In the genomic region with DNA sequence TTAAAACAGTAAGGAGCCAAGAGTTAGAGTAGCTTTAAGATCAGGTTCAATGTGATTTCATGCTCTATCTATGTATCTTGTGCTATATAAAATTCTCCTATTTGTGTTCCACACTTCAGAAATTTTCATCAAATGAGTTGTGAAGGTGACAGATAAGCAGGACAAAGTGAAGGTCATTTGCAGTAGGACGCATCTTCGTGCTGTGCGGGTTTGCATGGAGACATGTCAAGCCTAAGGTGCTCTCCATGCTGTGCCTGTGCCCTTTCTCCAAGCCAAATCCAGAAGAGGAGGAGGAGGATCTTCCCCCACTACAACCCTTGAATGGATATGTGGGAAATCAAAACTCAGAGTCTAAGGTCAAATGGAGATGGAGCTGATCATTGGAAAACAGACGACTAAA, we compare ENCODE assay signal across 12 cellular contexts.
DNase-seq lines count a peak whose midpoint lies in the region; ATAC-seq, FAIRE-seq and TF ChIP-seq lines count a peak whose summit lies in the region.
"Had no signal": no experiment of that assay in that cellular context is flagged by ENCODE, and none has a peak within 500 bp of the region (broad histone marks: within the 10 kb centered on the region; RNA-seq: fewer than 3 reads in every experiment).

No MANE protein-coding gene starts in this region.

- peaks cover 31% of the 10 kb centered on the region for H3K36me3 Mint-ChIP-seq in activated naive CD4-positive, alpha-beta T cell treated with anti-CD3 and anti-CD28 coated beads, Interleukin-2, amount 50 U/mL, for 24 hours
- H3K36me3 Mint-ChIP-seq in activated naive CD4-positive, alpha-beta T cell treated with anti-CD3 and anti-CD28 coated beads for 36 hours (ENCODE audit: low read depth), result peaks cover 27% of the 10 kb centered on the region
- peaks cover 10% of the 10 kb centered on the region for H3K36me3 Mint-ChIP-seq in T-helper 17 cell (ENCODE audit: low read depth)

- H3K27me3 ChIP-seq in lower lobe of right lung (ENCODE audit: low read depth) (no peaks in the 10 kb centered on the region), upper lobe of left lung (no peaks in the 10 kb centered on the region), MM.1S (replicated peaks; ENCODE audit: insufficient read depth, low read length) (no peaks in the 10 kb centered on the region)

- H3K4me1 Mint-ChIP-seq in activated naive CD4-positive, alpha-beta T cell treated with anti-CD3 and anti-CD28 coated beads, Interleukin-2, amount 50 U/mL, for 24 hours, result peaks cover 73% of the 10 kb centered on the region
- H3K4me1 Mint-ChIP-seq in activated naive CD4-positive, alpha-beta T cell treated with anti-CD3 and anti-CD28 coated beads for 36 hours (ENCODE audit: low read depth), result peaks cover 67% of the 10 kb centered on the region
- peaks cover 54% of the 10 kb centered on the region for H3K4me1 Mint-ChIP-seq in T-helper 17 cell

- no peak overlapping the region for H3K9ac ChIP-seq in kidney (ENCODE audit: low read length in 2 of 2)
- H3K9ac ChIP-seq in MM.1S (ENCODE audit: low read length), result no peak overlapping the region

- H4K20me1 ChIP-seq in MM.1S (ENCODE audit: insufficient read depth, low read length), result no peaks in the 10 kb centered on the region

- H3K4me1 ChIP-seq in lower lobe of right lung (peaks cover 50% of the 10 kb centered on the region), upper lobe of left lung (peaks cover 14 to 41% (median 30%) of the 10 kb centered on the region in 4 donors), kidney (ENCODE audit: control insufficient read depth in 1 of 2, insufficient read depth in 1 of 2, low read depth in 1 of 2, low read length in 2 of 2) (peaks cover 0 to 2% of the 10 kb centered on the region in 2 donors), MM.1S (ENCODE audit: low read length) (peaks cover 34% of the 10 kb centered on the region)

- no peak overlapping the region for H3K27ac Mint-ChIP-seq in activated naive CD4-positive, alpha-beta T cell treated with anti-CD3 and anti-CD28 coated beads, Interleukin-2, amount 50 U/mL, for 24 hours
- H3K27ac Mint-ChIP-seq in activated naive CD4-positive, alpha-beta T cell treated with anti-CD3 and anti-CD28 coated beads for 36 hours, result no peak overlapping the region
- peak overlapping the region; percentile 97 for H3K27ac Mint-ChIP-seq in T-helper 17 cell

- no peak for TF ChIP-seq EP300 in upper lobe of left lung (IDR thresholded peaks at IDR 0.05)

- CTCF ChIA-PET in activated naive CD4-positive, alpha-beta T cell treated with anti-CD3 and anti-CD28 coated beads for 36 hours (lab: Charles Lee), result interaction anchor here (0.6 to 3.0 kb wide), 3 partner anchors 12 to 207 kb away, joined by 3 to 9 read pairs (median 4); no protein-coding TSS in a partner anchor

- H3K4me3 ChIP-seq in lower lobe of right lung (peak overlapping the region; percentile 47), upper lobe of left lung (no peak overlapping the region), kidney (ENCODE audit: low read length in 2 of 2) (no peak overlapping the region), MM.1S (ENCODE audit: low read length) (no peak overlapping the region)
- H3K4me3 ChIP-seq: left ventricle myocardium inferior had no signal

- peaks cover 62% of the 10 kb centered on the region for H3K79me2 ChIP-seq in MM.1S (ENCODE audit: low read length)

- WGBS in upper lobe of left lung, 2 donors, result 95% methylated on average over 4 of the region's 4 CpGs

- H3K36me3 ChIP-seq in lower lobe of right lung (no peaks in the 10 kb centered on the region), upper lobe of left lung (no peaks in the 10 kb centered on the region), kidney (ENCODE audit: control insufficient read depth in 1 of 2, insufficient read depth in 2 of 2, low read length in 2 of 2) (no peaks in the 10 kb centered on the region), MM.1S (replicated peaks; ENCODE audit: insufficient read depth, low read length) (no peaks in the 10 kb centered on the region)
- H3K36me3 ChIP-seq: left ventricle myocardium inferior had no signal

- intact Hi-C loops in activated naive CD4-positive, alpha-beta T cell treated with anti-CD3 and anti-CD28 coated beads for 36 hours (cut with micrococcal nuclease), result loop anchor here (5.0 kb wide), 1 partner anchor 103 kb away; no protein-coding TSS in a partner anchor
- intact Hi-C loops in lower lobe of right lung (cut with DNase I), result no loop called here
- intact Hi-C loops in kidney (cut with DNase I), result no loop called here

- H3K27ac ChIP-seq in lower lobe of right lung (no peak overlapping the region), upper lobe of left lung (peak overlapping the region in 3 of 4 donors; percentile 88 to 93 (median 89)), kidney (ENCODE audit: low read depth in 2 of 2, low read length in 2 of 2) (no peak overlapping the region), MM.1S (ENCODE audit: low read length) (no peak overlapping the region)
- H3K27ac ChIP-seq: left ventricle myocardium inferior had no signal

- H3K9me2 ChIP-seq in MM.1S (replicated peaks; ENCODE audit: insufficient read depth, low read length), result no peaks in the 10 kb centered on the region

- H3K9me3 ChIP-seq in T-helper 17 cell (ENCODE audit: control insufficient read depth, low read length, poor library complexity, severe bottlenecking) (no peaks in the 10 kb centered on the region), lower lobe of right lung (no peaks in the 10 kb centered on the region), upper lobe of left lung (no peaks in the 10 kb centered on the region), kidney (ENCODE audit: control insufficient read depth in 1 of 2, low read length in 2 of 2) (no peaks in the 10 kb centered on the region), MM.1S (replicated peaks; ENCODE audit: insufficient read depth, low read length) (no peaks in the 10 kb centered on the region)

- no peak for DNase-seq in activated naive CD4-positive, alpha-beta T cell treated with anti-CD3 and anti-CD28 coated beads for 36 hours
- DNase-seq in T-helper 17 cell (no peak), lower lobe of right lung (no peak), upper lobe of left lung (no peak), GM19240 (ENCODE audit: insufficient read length, low spot score) (no peak), kidney (no peak), MM.1S (no peak)
- DNase-seq: left ventricle myocardium inferior; NCI-H1048; NCI-H2029 treated with DMSO at 0.1 percent for 48 hours; stimulated activated CD4-positive, alpha-beta T cell treated with anti-CD3 and anti-CD28 coated beads, Interleukin-12 subunit alpha, Interleukin-12 subunit beta, amount 100 ng/mL, for 4 hours had no signal

- peak overlapping the region; percentile 86 for H3K4me3 Mint-ChIP-seq in activated naive CD4-positive, alpha-beta T cell treated with anti-CD3 and anti-CD28 coated beads, Interleukin-2, amount 50 U/mL, for 24 hours
- no peak overlapping the region for H3K4me3 Mint-ChIP-seq in activated naive CD4-positive, alpha-beta T cell treated with anti-CD3 and anti-CD28 coated beads for 36 hours
- peak overlapping the region; percentile 94 for H3K4me3 Mint-ChIP-seq in T-helper 17 cell

- H3K9me3 Mint-ChIP-seq in activated naive CD4-positive, alpha-beta T cell treated with anti-CD3 and anti-CD28 coated beads, Interleukin-2, amount 50 U/mL, for 24 hours, result peaks cover 9% of the 10 kb centered on the region
- peaks cover 2% of the 10 kb centered on the region for H3K9me3 Mint-ChIP-seq in activated naive CD4-positive, alpha-beta T cell treated with anti-CD3 and anti-CD28 coated beads for 36 hours

- no peak for FAIRE-seq in kidney (lab: Jason Lieb, UNC)

- peaks cover 15% of the 10 kb centered on the region for H3F3A ChIP-seq in MM.1S (ENCODE audit: insufficient read depth, low read length)

- TF ChIP-seq CTCF in lower lobe of right lung (IDR thresholded peaks at IDR 0.05), result no peak
- TF ChIP-seq CTCF in upper lobe of left lung (IDR thresholded peaks at IDR 0.05), result no peak
- TF ChIP-seq CTCF in kidney (IDR thresholded peaks at IDR 0.05; ENCODE audit: borderline replicate concordance, extremely low read depth, insufficient read depth), result no peak
- TF ChIP-seq CTCF in MM.1S (IDR thresholded peaks at IDR 0.05; ENCODE audit: low read length), result no peak

- H3K4me2 ChIP-seq in MM.1S (ENCODE audit: low read depth, low read length), result no peak overlapping the region

- ATAC-seq in T-helper 17 cell (no peak), lower lobe of right lung (no peak), upper lobe of left lung (ENCODE audit: low FRiP score in 2 of 2) (no peak)

- no peak overlapping the region for H2AFZ ChIP-seq in MM.1S (ENCODE audit: low read length)

- TF ChIP-seq POLR2A in upper lobe of left lung (IDR thresholded peaks at IDR 0.05), result no peak

- H3K27me3 Mint-ChIP-seq in activated naive CD4-positive, alpha-beta T cell treated with anti-CD3 and anti-CD28 coated beads, Interleukin-2, amount 50 U/mL, for 24 hours, result no peaks in the 10 kb centered on the region
- no peaks in the 10 kb centered on the region for H3K27me3 Mint-ChIP-seq in activated naive CD4-positive, alpha-beta T cell treated with anti-CD3 and anti-CD28 coated beads for 36 hours (ENCODE audit: low read depth)
- no peaks in the 10 kb centered on the region for H3K27me3 Mint-ChIP-seq in T-helper 17 cell

Comparison
In these comparisons a context has a peak if more than half of its experiments do, and no peak if none do; other contexts are left out.
1. H3K27ac ChIP-seq: peak in upper lobe of left lung (3 of 4); none in lower lobe of right lung (single experiment), kidney (0 of 2) and MM.1S (single experiment).